In genomic region chr2:69581774-69582581, GRCh38 we compare ENCODE assay signal across 9 cellular contexts.
DNase-seq lines count a peak whose midpoint lies in the region; ATAC-seq, FAIRE-seq and TF ChIP-seq lines count a peak whose summit lies in the region.
"Had no signal": no experiment of that assay in that cellular context is flagged by ENCODE, and none has a peak within 500 bp of the region (broad histone marks: within the 10 kb centered on the region; RNA-seq: fewer than 3 reads in every experiment).

No MANE protein-coding gene starts in this region.

- H3K27me3 ChIP-seq in SJCRH30 = no peaks in the 10 kb centered on the region
- no peaks in the 10 kb centered on the region for H3K27me3 ChIP-seq in foreskin keratinocyte
- H3K27me3 ChIP-seq in smooth muscle cell (ENCODE audit: low read depth) = no peaks in the 10 kb centered on the region
- H3K27me3 ChIP-seq in tibial nerve = no peaks in the 10 kb centered on the region

- peak overlapping the region; percentile 6 for H3K9ac ChIP-seq in smooth muscle cell (ENCODE audit: low read depth)

- TF ChIP-seq POLR2A in tibial nerve (IDR thresholded peaks at IDR 0.05) = no peak

- no peak overlapping the region for H2AFZ ChIP-seq in smooth muscle cell (ENCODE audit: low read depth)

- H3K27ac ChIP-seq in SJCRH30 (no peak overlapping the region), foreskin keratinocyte (no peak overlapping the region), smooth muscle cell (ENCODE audit: low read depth) (peak overlapping the region; percentile 74), tibial nerve (no peak overlapping the region)

- CTCF ChIA-PET in activated CD4-positive, alpha-beta T cell treated with anti-CD3 and anti-CD28 coated beads, Interleukin-2, amount 10 ng/mL, durations not matched to agents 7 days and 5 days (lab: Charles Lee) = interaction anchor here (0.5 to 4.2 kb wide), 10 partner anchors 12 to 1402 kb away, joined by 3 to 20 read pairs (median 4); no protein-coding TSS in a partner anchor

- peaks cover 84% of the 10 kb centered on the region for H3K79me2 ChIP-seq in smooth muscle cell (ENCODE audit: low read depth)

- H3K27ac Mint-ChIP-seq in activated CD4-positive, alpha-beta T cell treated with anti-CD3 and anti-CD28 coated beads, Interleukin-2, amount 10 ng/mL, durations not matched to agents 7 days and 5 days = peak overlapping the region; percentile 77

- no peak for DNase-seq in activated CD4-positive, alpha-beta T cell treated with anti-CD3 and anti-CD28 coated beads, Interleukin-2, amount 10 ng/mL, durations not matched to agents 7 days and 5 days
- DNase-seq in activated CD4-positive, alpha-beta T cell treated with anti-CD3 and anti-CD28 coated beads for 4 hours = no peak
- DNase-seq in SJCRH30 (peak; percentile 18 to 36), foreskin keratinocyte (peak in 1 of 2 donors; percentile 68), smooth muscle cell (lab: John Stamatoyannopoulos, UW; ENCODE audit: unreplicated experiment) (no peak), tibial nerve (ENCODE audit: low spot score in 2 of 2) (no peak), GM19239 (ENCODE audit: insufficient read length, low spot score) (no peak)
- DNase-seq: activated effector memory CD4-positive, alpha-beta T cell treated with anti-CD3 and anti-CD28 coated beads, Interleukin-2, amount 50 U/mL, for 16 hours had no signal

- no peaks in the 10 kb centered on the region for H3K27me3 Mint-ChIP-seq in activated CD4-positive, alpha-beta T cell treated with anti-CD3 and anti-CD28 coated beads, Interleukin-2, amount 10 ng/mL, durations not matched to agents 7 days and 5 days

- H3K4me2 ChIP-seq in smooth muscle cell = peak overlapping the region; percentile 48

- no peaks in the 10 kb centered on the region for H3K9me3 Mint-ChIP-seq in activated CD4-positive, alpha-beta T cell treated with anti-CD3 and anti-CD28 coated beads, Interleukin-2, amount 10 ng/mL, durations not matched to agents 7 days and 5 days

- H3K4me1 ChIP-seq in SJCRH30 (peaks cover 38% of the 10 kb centered on the region), foreskin keratinocyte (peaks cover 14% of the 10 kb centered on the region), smooth muscle cell (ENCODE audit: low read depth) (peaks cover 33% of the 10 kb centered on the region), tibial nerve (peaks cover 0 to 35% (median 12%) of the 10 kb centered on the region in 4 donors)

- TF ChIP-seq CTCF in foreskin keratinocyte (conservative IDR thresholded peaks at IDR 0.05) (no peak), smooth muscle cell (IDR thresholded peaks at IDR 0.05; ENCODE audit: borderline replicate concordance, insufficient read depth, poor library complexity, severe bottlenecking) (no peak), tibial nerve (IDR thresholded peaks at IDR 0.05) (no peak)

- TF ChIP-seq EP300 in tibial nerve (IDR thresholded peaks at IDR 0.05) = no peak

- no peak for FAIRE-seq in GM19239 (lab: Jason Lieb, UNC)

- H3K4me1 Mint-ChIP-seq in activated CD4-positive, alpha-beta T cell treated with anti-CD3 and anti-CD28 coated beads, Interleukin-2, amount 10 ng/mL, durations not matched to agents 7 days and 5 days = peaks cover 75% of the 10 kb centered on the region

- peaks cover 7% of the 10 kb centered on the region for H3F3A ChIP-seq in smooth muscle cell (ENCODE audit: low read depth)

- H3K36me3 ChIP-seq in SJCRH30 = no peaks in the 10 kb centered on the region
- no peaks in the 10 kb centered on the region for H3K36me3 ChIP-seq in smooth muscle cell (ENCODE audit: low read depth)
- H3K36me3 ChIP-seq in tibial nerve = no peaks in the 10 kb centered on the region

- H4K20me1 ChIP-seq in smooth muscle cell (ENCODE audit: low read depth) = peaks cover 100% of the 10 kb centered on the region

- peak overlapping the region; percentile 49 for H3K4me3 Mint-ChIP-seq in activated CD4-positive, alpha-beta T cell treated with anti-CD3 and anti-CD28 coated beads, Interleukin-2, amount 10 ng/mL, durations not matched to agents 7 days and 5 days

- no peaks in the 10 kb centered on the region for H3K9me3 ChIP-seq in SJCRH30 (replicated peaks)
- no peaks in the 10 kb centered on the region for H3K9me3 ChIP-seq in smooth muscle cell (replicated peaks; ENCODE audit: low read depth)
- H3K9me3 ChIP-seq in tibial nerve = no peaks in the 10 kb centered on the region

- WGBS in smooth muscle cell (ENCODE audit: low lambda C conversion rate) = 76% methylated on average over 14 of the region's 14 CpGs
- WGBS in tibial nerve, 2 donors = 74 to 80% methylated on average over 14 of the region's 14 CpGs

- POLR2A ChIA-PET in activated CD4-positive, alpha-beta T cell treated with anti-CD3 and anti-CD28 coated beads, Interleukin-2, amount 10 ng/mL, durations not matched to agents 7 days and 5 days (lab: Charles Lee) = interaction anchor here (0.7 to 1.2 kb wide), 2 partner anchors 9 to 21 kb away, joined by 3 to 9 read pairs; no protein-coding TSS in a partner anchor

- H3K36me3 Mint-ChIP-seq in activated CD4-positive, alpha-beta T cell treated with anti-CD3 and anti-CD28 coated beads, Interleukin-2, amount 10 ng/mL, durations not matched to agents 7 days and 5 days (ENCODE audit: low read depth) = peaks cover 37% of the 10 kb centered on the region

- ATAC-seq in foreskin keratinocyte (peak; percentile 56), HG02884 (IDR thresholded peaks at IDR 0.05; ENCODE audit: unreplicated experiment) (no peak)

- H3K4me3 ChIP-seq in SJCRH30 = no peak overlapping the region
- H3K4me3 ChIP-seq in smooth muscle cell = no peak overlapping the region
- no peak overlapping the region for H3K4me3 ChIP-seq in tibial nerve

Comparison
In these comparisons a context has a peak if more than half of its experiments do, and no peak if none do; other contexts are left out.
1. DNase-seq: peak in SJCRH30 (2 of 2); none in activated CD4-positive, alpha-beta T cell treated with anti-CD3 and anti-CD28 coated beads, Interleukin-2, amount 10 ng/mL, durations not matched to agents 7 days and 5 days (single experiment), activated CD4-positive, alpha-beta T cell treated with anti-CD3 and anti-CD28 coated beads for 4 hours (0 of 2), smooth muscle cell (single experiment), tibial nerve (0 of 2) and GM19239 (single experiment).